Comparison of ENCODE assay signal across 1 cellular context in the genomic region with DNA sequence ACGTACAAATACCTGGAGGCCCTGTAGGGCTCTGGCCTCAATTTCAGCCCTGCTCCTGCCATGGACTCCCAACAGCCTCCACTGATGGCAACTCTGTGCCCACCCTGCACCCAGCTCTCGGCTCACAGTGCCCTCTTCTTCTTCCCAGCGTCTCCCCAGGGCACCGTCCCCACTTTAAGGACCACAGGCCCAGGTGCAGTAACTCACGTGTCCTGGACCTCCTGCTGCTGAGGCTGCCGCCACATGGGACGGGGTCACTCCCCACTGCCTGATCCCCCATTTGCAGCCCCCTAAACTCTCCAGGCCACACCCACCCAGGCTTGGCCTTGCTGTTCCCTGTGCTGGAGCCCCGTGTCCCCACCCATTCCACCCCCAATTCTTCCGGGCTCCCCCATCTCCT.
TF ChIP-seq lines count a peak whose summit lies in the region.

No MANE protein-coding gene starts in this region.

TF ChIP-seq in HepG2, 621 proteins besides CTCF, POLR2A, EP300 and RAD21 (continued from another document):
- TF ChIP-seq, protein P1, sequence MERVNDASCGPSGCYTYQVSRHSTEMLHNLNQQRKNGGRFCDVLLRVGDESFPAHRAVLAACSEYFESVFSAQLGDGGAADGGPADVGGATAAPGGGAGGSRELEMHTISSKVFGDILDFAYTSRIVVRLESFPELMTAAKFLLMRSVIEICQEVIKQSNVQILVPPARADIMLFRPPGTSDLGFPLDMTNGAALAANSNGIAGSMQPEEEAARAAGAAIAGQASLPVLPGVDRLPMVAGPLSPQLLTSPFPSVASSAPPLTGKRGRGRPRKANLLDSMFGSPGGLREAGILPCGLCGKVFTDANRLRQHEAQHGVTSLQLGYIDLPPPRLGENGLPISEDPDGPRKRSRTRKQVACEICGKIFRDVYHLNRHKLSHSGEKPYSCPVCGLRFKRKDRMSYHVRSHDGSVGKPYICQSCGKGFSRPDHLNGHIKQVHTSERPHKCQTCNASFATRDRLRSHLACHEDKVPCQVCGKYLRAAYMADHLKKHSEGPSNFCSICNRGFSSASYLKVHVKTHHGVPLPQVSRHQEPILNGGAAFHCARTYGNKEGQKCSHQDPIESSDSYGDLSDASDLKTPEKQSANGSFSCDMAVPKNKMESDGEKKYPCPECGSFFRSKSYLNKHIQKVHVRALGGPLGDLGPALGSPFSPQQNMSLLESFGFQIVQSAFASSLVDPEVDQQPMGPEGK (CRISPR knock-in tag; IDR thresholded peaks at IDR 0.05) = no peak
- TF ChIP-seq SATB2 (CRISPR knock-in tag; IDR thresholded peaks at IDR 0.05) = no peak
- no peak for TF ChIP-seq REXO4 (CRISPR knock-in tag; IDR thresholded peaks at IDR 0.05; ENCODE audit: borderline replicate concordance)
- no peak for TF ChIP-seq ZSCAN31 (CRISPR knock-in tag; IDR thresholded peaks at IDR 0.05; ENCODE audit: low read depth)
- TF ChIP-seq, protein P2, sequence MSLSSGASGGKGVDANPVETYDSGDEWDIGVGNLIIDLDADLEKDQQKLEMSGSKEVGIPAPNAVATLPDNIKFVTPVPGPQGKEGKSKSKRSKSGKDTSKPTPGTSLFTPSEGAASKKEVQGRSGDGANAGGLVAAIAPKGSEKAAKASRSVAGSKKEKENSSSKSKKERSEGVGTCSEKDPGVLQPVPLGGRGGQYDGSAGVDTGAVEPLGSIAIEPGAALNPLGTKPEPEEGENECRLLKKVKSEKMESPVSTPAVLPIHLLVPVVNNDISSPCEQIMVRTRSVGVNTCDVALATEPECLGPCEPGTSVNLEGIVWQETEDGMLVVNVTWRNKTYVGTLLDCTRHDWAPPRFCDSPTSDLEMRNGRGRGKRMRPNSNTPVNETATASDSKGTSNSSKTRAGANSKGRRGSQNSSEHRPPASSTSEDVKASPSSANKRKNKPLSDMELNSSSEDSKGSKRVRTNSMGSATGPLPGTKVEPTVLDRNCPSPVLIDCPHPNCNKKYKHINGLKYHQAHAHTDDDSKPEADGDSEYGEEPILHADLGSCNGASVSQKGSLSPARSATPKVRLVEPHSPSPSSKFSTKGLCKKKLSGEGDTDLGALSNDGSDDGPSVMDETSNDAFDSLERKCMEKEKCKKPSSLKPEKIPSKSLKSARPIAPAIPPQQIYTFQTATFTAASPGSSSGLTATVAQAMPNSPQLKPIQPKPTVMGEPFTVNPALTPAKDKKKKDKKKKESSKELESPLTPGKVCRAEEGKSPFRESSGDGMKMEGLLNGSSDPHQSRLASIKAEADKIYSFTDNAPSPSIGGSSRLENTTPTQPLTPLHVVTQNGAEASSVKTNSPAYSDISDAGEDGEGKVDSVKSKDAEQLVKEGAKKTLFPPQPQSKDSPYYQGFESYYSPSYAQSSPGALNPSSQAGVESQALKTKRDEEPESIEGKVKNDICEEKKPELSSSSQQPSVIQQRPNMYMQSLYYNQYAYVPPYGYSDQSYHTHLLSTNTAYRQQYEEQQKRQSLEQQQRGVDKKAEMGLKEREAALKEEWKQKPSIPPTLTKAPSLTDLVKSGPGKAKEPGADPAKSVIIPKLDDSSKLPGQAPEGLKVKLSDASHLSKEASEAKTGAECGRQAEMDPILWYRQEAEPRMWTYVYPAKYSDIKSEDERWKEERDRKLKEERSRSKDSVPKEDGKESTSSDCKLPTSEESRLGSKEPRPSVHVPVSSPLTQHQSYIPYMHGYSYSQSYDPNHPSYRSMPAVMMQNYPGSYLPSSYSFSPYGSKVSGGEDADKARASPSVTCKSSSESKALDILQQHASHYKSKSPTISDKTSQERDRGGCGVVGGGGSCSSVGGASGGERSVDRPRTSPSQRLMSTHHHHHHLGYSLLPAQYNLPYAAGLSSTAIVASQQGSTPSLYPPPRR (CRISPR knock-in tag; IDR thresholded peaks at IDR 0.05; ENCODE audit: borderline replicate concordance) = no peak
- no peak for TF ChIP-seq CC2D1A (CRISPR knock-in tag; IDR thresholded peaks at IDR 0.05)
- no peak for TF ChIP-seq ZC3H13 (CRISPR knock-in tag; IDR thresholded peaks at IDR 0.05)
- TF ChIP-seq, protein P3, sequence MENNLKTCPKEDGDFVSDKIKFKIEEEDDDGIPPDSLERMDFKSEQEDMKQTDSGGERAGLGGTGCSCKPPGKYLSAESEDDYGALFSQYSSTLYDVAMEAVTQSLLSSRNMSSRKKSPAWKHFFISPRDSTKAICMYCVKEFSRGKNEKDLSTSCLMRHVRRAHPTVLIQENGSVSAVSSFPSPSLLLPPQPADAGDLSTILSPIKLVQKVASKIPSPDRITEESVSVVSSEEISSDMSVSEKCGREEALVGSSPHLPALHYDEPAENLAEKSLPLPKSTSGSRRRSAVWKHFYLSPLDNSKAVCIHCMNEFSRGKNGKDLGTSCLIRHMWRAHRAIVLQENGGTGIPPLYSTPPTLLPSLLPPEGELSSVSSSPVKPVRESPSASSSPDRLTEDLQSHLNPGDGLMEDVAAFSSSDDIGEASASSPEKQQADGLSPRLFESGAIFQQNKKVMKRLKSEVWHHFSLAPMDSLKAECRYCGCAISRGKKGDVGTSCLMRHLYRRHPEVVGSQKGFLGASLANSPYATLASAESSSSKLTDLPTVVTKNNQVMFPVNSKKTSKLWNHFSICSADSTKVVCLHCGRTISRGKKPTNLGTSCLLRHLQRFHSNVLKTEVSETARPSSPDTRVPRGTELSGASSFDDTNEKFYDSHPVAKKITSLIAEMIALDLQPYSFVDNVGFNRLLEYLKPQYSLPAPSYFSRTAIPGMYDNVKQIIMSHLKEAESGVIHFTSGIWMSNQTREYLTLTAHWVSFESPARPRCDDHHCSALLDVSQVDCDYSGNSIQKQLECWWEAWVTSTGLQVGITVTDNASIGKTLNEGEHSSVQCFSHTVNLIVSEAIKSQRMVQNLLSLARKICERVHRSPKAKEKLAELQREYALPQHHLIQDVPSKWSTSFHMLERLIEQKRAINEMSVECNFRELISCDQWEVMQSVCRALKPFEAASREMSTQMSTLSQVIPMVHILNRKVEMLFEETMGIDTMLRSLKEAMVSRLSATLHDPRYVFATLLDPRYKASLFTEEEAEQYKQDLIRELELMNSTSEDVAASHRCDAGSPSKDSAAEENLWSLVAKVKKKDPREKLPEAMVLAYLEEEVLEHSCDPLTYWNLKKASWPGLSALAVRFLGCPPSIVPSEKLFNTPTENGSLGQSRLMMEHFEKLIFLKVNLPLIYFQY (CRISPR knock-in tag; IDR thresholded peaks at IDR 0.05; ENCODE audit: borderline replicate concordance) = no peak
- TF ChIP-seq, protein P4, sequence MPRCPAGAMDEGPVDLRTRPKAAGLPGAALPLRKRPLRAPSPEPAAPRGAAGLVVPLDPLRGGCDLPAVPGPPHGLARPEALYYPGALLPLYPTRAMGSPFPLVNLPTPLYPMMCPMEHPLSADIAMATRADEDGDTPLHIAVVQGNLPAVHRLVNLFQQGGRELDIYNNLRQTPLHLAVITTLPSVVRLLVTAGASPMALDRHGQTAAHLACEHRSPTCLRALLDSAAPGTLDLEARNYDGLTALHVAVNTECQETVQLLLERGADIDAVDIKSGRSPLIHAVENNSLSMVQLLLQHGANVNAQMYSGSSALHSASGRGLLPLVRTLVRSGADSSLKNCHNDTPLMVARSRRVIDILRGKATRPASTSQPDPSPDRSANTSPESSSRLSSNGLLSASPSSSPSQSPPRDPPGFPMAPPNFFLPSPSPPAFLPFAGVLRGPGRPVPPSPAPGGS (CRISPR knock-in tag; IDR thresholded peaks at IDR 0.05) = no peak
- no peak for TF ChIP-seq ZNF615 (CRISPR knock-in tag; IDR thresholded peaks at IDR 0.05; ENCODE audit: borderline replicate concordance)
- no peak for TF ChIP-seq ZNF563 (CRISPR knock-in tag; IDR thresholded peaks at IDR 0.05)
- TF ChIP-seq, protein P5, sequence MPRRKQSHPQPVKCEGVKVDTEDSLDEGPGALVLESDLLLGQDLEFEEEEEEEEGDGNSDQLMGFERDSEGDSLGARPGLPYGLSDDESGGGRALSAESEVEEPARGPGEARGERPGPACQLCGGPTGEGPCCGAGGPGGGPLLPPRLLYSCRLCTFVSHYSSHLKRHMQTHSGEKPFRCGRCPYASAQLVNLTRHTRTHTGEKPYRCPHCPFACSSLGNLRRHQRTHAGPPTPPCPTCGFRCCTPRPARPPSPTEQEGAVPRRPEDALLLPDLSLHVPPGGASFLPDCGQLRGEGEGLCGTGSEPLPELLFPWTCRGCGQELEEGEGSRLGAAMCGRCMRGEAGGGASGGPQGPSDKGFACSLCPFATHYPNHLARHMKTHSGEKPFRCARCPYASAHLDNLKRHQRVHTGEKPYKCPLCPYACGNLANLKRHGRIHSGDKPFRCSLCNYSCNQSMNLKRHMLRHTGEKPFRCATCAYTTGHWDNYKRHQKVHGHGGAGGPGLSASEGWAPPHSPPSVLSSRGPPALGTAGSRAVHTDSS (CRISPR knock-in tag; conservative IDR thresholded peaks at IDR 0.05) = no peak
- TF ChIP-seq ZNF501 (CRISPR knock-in tag; IDR thresholded peaks at IDR 0.05) = no peak
- TF ChIP-seq ZNF883 (CRISPR knock-in tag; IDR thresholded peaks at IDR 0.05; ENCODE audit: not compliant biosample characterization) = no peak
- no peak for TF ChIP-seq ZSCAN21 (CRISPR knock-in tag; IDR thresholded peaks at IDR 0.05; ENCODE audit: borderline replicate concordance)
- TF ChIP-seq SNRNP70 (IDR thresholded peaks at IDR 0.05; ENCODE audit: low read depth, low read length) = no peak
- TF ChIP-seq, protein P6, sequence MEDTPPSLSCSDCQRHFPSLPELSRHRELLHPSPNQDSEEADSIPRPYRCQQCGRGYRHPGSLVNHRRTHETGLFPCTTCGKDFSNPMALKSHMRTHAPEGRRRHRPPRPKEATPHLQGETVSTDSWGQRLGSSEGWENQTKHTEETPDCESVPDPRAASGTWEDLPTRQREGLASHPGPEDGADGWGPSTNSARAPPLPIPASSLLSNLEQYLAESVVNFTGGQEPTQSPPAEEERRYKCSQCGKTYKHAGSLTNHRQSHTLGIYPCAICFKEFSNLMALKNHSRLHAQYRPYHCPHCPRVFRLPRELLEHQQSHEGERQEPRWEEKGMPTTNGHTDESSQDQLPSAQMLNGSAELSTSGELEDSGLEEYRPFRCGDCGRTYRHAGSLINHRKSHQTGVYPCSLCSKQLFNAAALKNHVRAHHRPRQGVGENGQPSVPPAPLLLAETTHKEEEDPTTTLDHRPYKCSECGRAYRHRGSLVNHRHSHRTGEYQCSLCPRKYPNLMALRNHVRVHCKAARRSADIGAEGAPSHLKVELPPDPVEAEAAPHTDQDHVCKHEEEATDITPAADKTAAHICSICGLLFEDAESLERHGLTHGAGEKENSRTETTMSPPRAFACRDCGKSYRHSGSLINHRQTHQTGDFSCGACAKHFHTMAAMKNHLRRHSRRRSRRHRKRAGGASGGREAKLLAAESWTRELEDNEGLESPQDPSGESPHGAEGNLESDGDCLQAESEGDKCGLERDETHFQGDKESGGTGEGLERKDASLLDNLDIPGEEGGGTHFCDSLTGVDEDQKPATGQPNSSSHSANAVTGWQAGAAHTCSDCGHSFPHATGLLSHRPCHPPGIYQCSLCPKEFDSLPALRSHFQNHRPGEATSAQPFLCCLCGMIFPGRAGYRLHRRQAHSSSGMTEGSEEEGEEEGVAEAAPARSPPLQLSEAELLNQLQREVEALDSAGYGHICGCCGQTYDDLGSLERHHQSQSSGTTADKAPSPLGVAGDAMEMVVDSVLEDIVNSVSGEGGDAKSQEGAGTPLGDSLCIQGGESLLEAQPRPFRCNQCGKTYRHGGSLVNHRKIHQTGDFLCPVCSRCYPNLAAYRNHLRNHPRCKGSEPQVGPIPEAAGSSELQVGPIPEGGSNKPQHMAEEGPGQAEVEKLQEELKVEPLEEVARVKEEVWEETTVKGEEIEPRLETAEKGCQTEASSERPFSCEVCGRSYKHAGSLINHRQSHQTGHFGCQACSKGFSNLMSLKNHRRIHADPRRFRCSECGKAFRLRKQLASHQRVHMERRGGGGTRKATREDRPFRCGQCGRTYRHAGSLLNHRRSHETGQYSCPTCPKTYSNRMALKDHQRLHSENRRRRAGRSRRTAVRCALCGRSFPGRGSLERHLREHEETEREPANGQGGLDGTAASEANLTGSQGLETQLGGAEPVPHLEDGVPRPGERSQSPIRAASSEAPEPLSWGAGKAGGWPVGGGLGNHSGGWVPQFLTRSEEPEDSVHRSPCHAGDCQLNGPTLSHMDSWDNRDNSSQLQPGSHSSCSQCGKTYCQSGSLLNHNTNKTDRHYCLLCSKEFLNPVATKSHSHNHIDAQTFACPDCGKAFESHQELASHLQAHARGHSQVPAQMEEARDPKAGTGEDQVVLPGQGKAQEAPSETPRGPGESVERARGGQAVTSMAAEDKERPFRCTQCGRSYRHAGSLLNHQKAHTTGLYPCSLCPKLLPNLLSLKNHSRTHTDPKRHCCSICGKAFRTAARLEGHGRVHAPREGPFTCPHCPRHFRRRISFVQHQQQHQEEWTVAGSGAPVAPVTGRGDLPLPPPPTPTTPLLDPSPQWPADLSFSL (CRISPR knock-in tag; IDR thresholded peaks at IDR 0.05) = no peak
